9 cellular contexts compared by ENCODE assay signal in the genomic region with DNA sequence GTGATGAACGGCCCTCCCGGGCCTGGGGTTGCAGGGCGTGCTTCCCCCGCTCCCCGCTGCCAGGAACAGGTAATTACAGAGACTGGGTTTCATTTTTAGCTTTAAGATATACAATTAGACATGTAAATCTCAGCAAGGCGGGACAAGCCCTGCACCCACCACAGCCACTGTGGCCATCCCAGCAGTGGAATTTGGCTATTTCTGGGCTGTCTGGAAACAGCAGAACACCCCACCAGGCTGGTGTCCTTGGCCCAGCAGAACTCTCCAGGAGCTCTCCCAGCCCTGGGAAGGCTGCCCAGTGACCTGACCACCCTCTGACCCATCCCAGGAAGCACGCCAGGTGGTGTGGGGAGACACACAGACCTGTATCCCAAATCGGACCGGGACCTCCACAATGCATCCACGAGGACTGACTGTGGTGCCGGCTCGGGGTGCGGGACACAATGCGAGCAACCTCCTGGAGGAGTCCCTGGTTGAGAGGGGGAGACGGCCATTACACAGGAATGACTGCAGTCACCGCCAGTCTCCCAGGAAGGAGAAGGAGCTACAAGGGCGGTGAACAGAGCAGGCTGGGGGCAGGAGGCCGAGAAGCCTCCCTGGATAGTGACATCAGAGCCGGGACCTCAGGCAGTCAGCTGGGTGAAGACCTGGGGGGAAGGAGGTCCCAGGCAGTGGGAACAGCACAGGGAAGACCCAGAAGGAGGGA. TPM values are rescaled to one million over a fixed set of nuclear protein-coding genes. Genes with fewer than 3 reads are reported as not detected.
A peak's percentile ranks its signal among the peaks of the same experiment; 100 is the strongest.
DNase-seq lines count a peak whose midpoint lies in the region; ATAC-seq, FAIRE-seq and TF ChIP-seq lines count a peak whose summit lies in the region.
"Had no signal": no experiment of that assay in that cellular context is flagged by ENCODE, and none has a peak within 500 bp of the region (broad histone marks: within the 10 kb centered on the region; RNA-seq: fewer than 3 reads in every experiment).

No MANE protein-coding gene starts in this region.

- ATAC-seq in GM19395 (IDR thresholded peaks at IDR 0.05; ENCODE audit: unreplicated experiment), result no peak

- peak overlapping the region; percentile 34; the same call in 1 of the 2 replicates for H3K14ac ChIP-seq in H9 (ENCODE audit: insufficient read depth, low read length)

- no peaks in the 10 kb centered on the region for H3K9me2 ChIP-seq in SU-DHL-6 (replicated peaks; ENCODE audit: insufficient read depth, low read length)

- no peak overlapping the region for H2AK5ac ChIP-seq in H9 (ENCODE audit: insufficient read length, low read length)

- H4K20me1 ChIP-seq in H9 (ENCODE audit: control insufficient read depth, insufficient read depth, insufficient read length), result no peaks in the 10 kb centered on the region
- peaks cover 20% of the 10 kb centered on the region; the same call in 1 of the 2 replicates for H4K20me1 ChIP-seq in SU-DHL-6 (ENCODE audit: low read depth, low read length)

- H3K27me3 Mint-ChIP-seq in H9 (ENCODE audit: low read depth), result no peaks in the 10 kb centered on the region

- H3K4me2 ChIP-seq in H9 (ENCODE audit: insufficient read depth, insufficient read length, low read length) (no peak overlapping the region), SU-DHL-6 (ENCODE audit: low read depth, low read length, poor library complexity, severe bottlenecking) (no peak overlapping the region)

- H3K4me1 Mint-ChIP-seq in H9, result peaks cover 59 to 72% of the 10 kb centered on the region in 2 experiments

- H3K27ac Mint-ChIP-seq in H9, result peak overlapping the region; percentile 49 to 81 (median 76); a peak in 4 of 7 replicates

- H2BK5ac ChIP-seq in H9 (ENCODE audit: insufficient read length, low read length), result no peak overlapping the region

- H3K9ac ChIP-seq in H9 (ENCODE audit: extremely low read depth, insufficient read length, low read length) (no peak overlapping the region), SU-DHL-6 (ENCODE audit: low read length) (no peak overlapping the region)

- no peak overlapping the region for H3T11ph ChIP-seq in H9 (ENCODE audit: low read length)

- H3F3A ChIP-seq in SU-DHL-6 (ENCODE audit: insufficient read depth), result peaks cover 14% of the 10 kb centered on the region

- H3K9me3 Mint-ChIP-seq in H9, result no peaks in the 10 kb centered on the region
- H3K9me3 Mint-ChIP-seq: HFFc6 had no signal

- DNase-seq in H9 (no peak), left ventricle myocardium inferior (no peak), spleen (no peak), WERI-Rb-1 (no peak), D721Med (ENCODE audit: insufficient read length, low spot score) (no peak)
- DNase-seq: HFFc6, Kasumi-1 had no signal

- no peak overlapping the region for H3K56ac ChIP-seq in H9 (ENCODE audit: insufficient read length, low read depth, low read length)

- no peak overlapping the region for H2AFZ ChIP-seq in H9 (ENCODE audit: low read length)
- H2AFZ ChIP-seq in SU-DHL-6 (ENCODE audit: low read depth, low read length, severe bottlenecking), result no peak overlapping the region

- peaks cover 5% of the 10 kb centered on the region for H3K79me1 ChIP-seq in H9 (ENCODE audit: insufficient read depth, low read depth, low read length, poor library complexity, severe bottlenecking)

- H3K27ac ChIP-seq in H9 (ENCODE audit: insufficient read length, low read depth, low read length) (no peak overlapping the region), SU-DHL-6 (ENCODE audit: low read depth, low read length) (peak overlapping the region; percentile 10; the same call in 1 of the 2 replicates), left ventricle myocardium inferior (replicated peaks) (peak overlapping the region; percentile 91), spleen (peak overlapping the region in 6 of 8 donors; percentile 8 to 94 (median 80)), WERI-Rb-1 (no peak overlapping the region)

- no peak overlapping the region for H2BK20ac ChIP-seq in H9 (ENCODE audit: low read depth, low read length, poor library complexity, severe bottlenecking)

- no peak overlapping the region for H4K5ac ChIP-seq in H9 (ENCODE audit: insufficient read length, low read depth, low read length)

- no peak for FAIRE-seq in D721Med (lab: Jason Lieb, UNC)

- no peak overlapping the region for H3K18ac ChIP-seq in H9 (ENCODE audit: insufficient read length, low read depth, low read length)

- H3K36me3 Mint-ChIP-seq in H9 (ENCODE audit: insufficient read depth in 1 of 3, low read depth in 3 of 3), result peaks cover 0 to 9% (median 4%) of the 10 kb centered on the region in 3 experiments; a peak in 5 of 7 replicates

- H3K4me3 Mint-ChIP-seq in H9, result no peak overlapping the region
- H3K4me3 Mint-ChIP-seq: HFFc6 had no signal

- H3K23ac ChIP-seq in H9 (ENCODE audit: insufficient read length, low read depth, low read length), result no peak overlapping the region

- H2BK15ac ChIP-seq in H9 (ENCODE audit: low read depth, low read length), result no peak overlapping the region

- no CpG with 5 or more reads among the region's 19 CpGs for WGBS in H9 (ENCODE audit: extremely low coverage, insufficient read length, low lambda C conversion rate)
- WGBS in spleen, 5 donors, result 72 to 87% (median 86%) methylated on average over 14 to 19 of the region's 19 CpGs

- no peak overlapping the region for H4K91ac ChIP-seq in H9 (ENCODE audit: insufficient read length, low read depth, low read length)

- no peak overlapping the region for H3K4ac ChIP-seq in H9 (ENCODE audit: low read depth, low read length)

- H2BK120ac ChIP-seq in H9 (ENCODE audit: low read depth, low read length, poor library complexity, severe bottlenecking), result no peak overlapping the region

- intact Hi-C loops in left ventricle myocardium inferior (cut with micrococcal nuclease) (no loop called here), spleen (cut with DNase I; ENCODE audit: low total_unique reads) (no loop called here)

- H3K36me3 ChIP-seq in SU-DHL-6 (ENCODE audit: low read length) (0 out of 2 replicates have a peak, but pooled peaks cover 4% of the 10 kb centered on the region), left ventricle myocardium inferior (no peaks in the 10 kb centered on the region), spleen (peaks cover 0 to 17% (median 0%) of the 10 kb centered on the region in 6 donors), WERI-Rb-1 (peaks cover 20% of the 10 kb centered on the region)

- H2BK12ac ChIP-seq in H9 (ENCODE audit: insufficient read length, low read depth, low read length), result no peak overlapping the region

- H3K27me3 ChIP-seq in H9 (ENCODE audit: insufficient read depth, low read length), result no peaks in the 10 kb centered on the region
- no peaks in the 10 kb centered on the region for H3K27me3 ChIP-seq in SU-DHL-6 (ENCODE audit: low read length)
- H3K27me3 ChIP-seq in left ventricle myocardium inferior (ENCODE audit: low read depth), result no peaks in the 10 kb centered on the region
- H3K27me3 ChIP-seq in spleen (replicated peaks in 1 of 7), result peaks cover 0 to 7% (median 0%) of the 10 kb centered on the region in 7 donors
- H3K27me3 ChIP-seq in WERI-Rb-1 (ENCODE audit: insufficient read depth, low read depth, severe bottlenecking), result no peaks in the 10 kb centered on the region

- H3K79me2 ChIP-seq in H9 (ENCODE audit: insufficient read depth, low read length) (peaks cover 13% of the 10 kb centered on the region; the same call in 1 of the 2 replicates), SU-DHL-6 (ENCODE audit: insufficient read depth, low read length) (peaks cover 100% of the 10 kb centered on the region)

- no peak overlapping the region for H4K8ac ChIP-seq in H9 (replicated peaks; ENCODE audit: insufficient read length, low read depth, low read length)

- no peaks in the 10 kb centered on the region for H3K23me2 ChIP-seq in H9 (ENCODE audit: insufficient read length, low read depth, low read length, poor library complexity, severe bottlenecking)

- H3K4me3 ChIP-seq in SU-DHL-6 (ENCODE audit: insufficient read depth, low read length, poor library complexity, severe bottlenecking), result no peak overlapping the region
- no peak overlapping the region for H3K4me3 ChIP-seq in left ventricle myocardium inferior
- peak overlapping the region in 1 of 8 donors; percentile 8 for H3K4me3 ChIP-seq in spleen
- H3K4me3 ChIP-seq in WERI-Rb-1 (ENCODE audit: low read depth, low read length), result no peak overlapping the region

- no peak for TF ChIP-seq POLR2A in spleen (IDR thresholded peaks at IDR 0.05)

- H3K9me3 ChIP-seq in H9 (ENCODE audit: control insufficient read depth, low read depth, low read length), result no peaks in the 10 kb centered on the region
- H3K9me3 ChIP-seq in SU-DHL-6 (ENCODE audit: insufficient read depth, low read length), result no peaks in the 10 kb centered on the region
- H3K9me3 ChIP-seq in left ventricle myocardium inferior (replicated peaks), result no peaks in the 10 kb centered on the region
- H3K9me3 ChIP-seq in spleen, result no peaks in the 10 kb centered on the region
- H3K9me3 ChIP-seq in WERI-Rb-1 (ENCODE audit: severe bottlenecking), result peaks cover 3% of the 10 kb centered on the region

- TF ChIP-seq CTCF in H9 (conservative IDR thresholded peaks at IDR 0.05), result no peak
- TF ChIP-seq CTCF in SU-DHL-6 (IDR thresholded peaks at IDR 0.05; ENCODE audit: insufficient read depth, low read length, poor library complexity, severe bottlenecking), result no peak
- TF ChIP-seq CTCF in left ventricle myocardium inferior (IDR thresholded peaks at IDR 0.05; ENCODE audit: borderline replicate concordance), result no peak
- no peak for TF ChIP-seq CTCF in spleen (IDR thresholded peaks at IDR 0.05 in 8 of 11, conservative IDR thresholded peaks at IDR 0.05 in 3 of 11)
- no peak for TF ChIP-seq CTCF in WERI-Rb-1 (IDR thresholded peaks at IDR 0.05; ENCODE audit: low read depth, low read length)
- TF ChIP-seq CTCF in D721Med (IDR thresholded peaks at IDR 0.05; ENCODE audit: insufficient read depth, missing control alignments), result no peak

- H3K4me1 ChIP-seq in H9 (ENCODE audit: insufficient read depth, low read length), result no peaks in the 10 kb centered on the region; the same call in 1 of the 2 replicates
- peaks cover 81% of the 10 kb centered on the region for H3K4me1 ChIP-seq in left ventricle myocardium inferior
- peaks cover 50 to 100% (median 86%) of the 10 kb centered on the region in 6 donors for H3K4me1 ChIP-seq in spleen

RNA-seq across cellular contexts. Expression of gene EEIG1, which starts 17.3 kb away (rescaled TPM):
- 52.3 and 59.5 TPM in 2 replicates for total RNA-seq in H9 (2021)
- 20.7 TPM for total RNA-seq in left ventricle myocardium inferior
- total RNA-seq in spleen, result 100 to 1,000 TPM in 1 of 7 donors, 10 to 100 TPM in 6; 27.3 to 102 (median 72.8) TPM
- 10 to 100 TPM; 28.6 to 39.6 (median 29.0) TPM for polyA plus RNA-seq in spleen

RNA-seq across cellular contexts. Expression of gene DPM2, which starts 25.9 kb away (rescaled TPM):
- total RNA-seq in H9 (2021) (44.7 and 46.1 TPM in 2 replicates), left ventricle myocardium inferior (14.0 TPM), spleen (10 to 100 TPM; 19.5 to 31.3 (median 25.2) TPM)
- polyA plus RNA-seq in spleen, result 10 to 100 TPM; 23.6 to 33.8 (median 28.1) TPM

RNA-seq across cellular contexts. Expression of gene PIP5KL1, which starts 32.9 kb away (rescaled TPM):
- total RNA-seq in H9 (2021) (9.0 and 11.6 TPM in 2 replicates), left ventricle myocardium inferior (0.85 TPM), spleen (1 to 10 TPM in 2 of 7 donors, under 1 TPM in 3, not detected in 2; 0.46 to 3.6 (median 0.94) TPM)
- polyA plus RNA-seq in spleen, result under 1 TPM; 0.13 to 0.51 (median 0.42) TPM

RNA-seq across cellular contexts. Expression of gene ST6GALNAC4, which starts 46.7 kb away (rescaled TPM):
- total RNA-seq in H9 (2021) (15.4 and 16.5 TPM in 2 replicates), left ventricle myocardium inferior (31.3 TPM), spleen (10 to 100 TPM; 48.6 to 92.8 (median 65.8) TPM)
- polyA plus RNA-seq in spleen, result 10 to 100 TPM; 16.0 to 36.7 (median 19.5) TPM

Comparison
In these comparisons a context has a peak if more than half of its experiments do, and no peak if none do; other contexts are left out.
1. H3K27ac ChIP-seq: peak in SU-DHL-6 (single experiment), left ventricle myocardium inferior (single experiment) and spleen (6 of 8); none in H9 (single experiment) and WERI-Rb-1 (single experiment).